8 cellular contexts compared by ENCODE assay signal in genomic region chr1:157878059-157878458, GRCh38. TPM values are rescaled to one million over a fixed set of nuclear protein-coding genes. Genes with fewer than 3 reads are reported as not detected.
DNase-seq lines count a peak whose midpoint lies in the region; ATAC-seq and TF ChIP-seq lines count a peak whose summit lies in the region.

No MANE protein-coding gene starts in this region.

- TF ChIP-seq POLR2A in adrenal gland (IDR thresholded peaks at IDR 0.05) (no peak), GM18505 (IDR thresholded peaks at IDR 0.05; ENCODE audit: borderline replicate concordance, extremely low read depth, insufficient read depth, insufficient read length) (no peak)

- no peaks in the 10 kb centered on the region for H3K36me3 ChIP-seq in DOHH2 (ENCODE audit: control insufficient read depth, low read length)
- no peaks in the 10 kb centered on the region for H3K36me3 ChIP-seq in adrenal gland (replicated peaks in 1 of 2)

- H3K9me3 Mint-ChIP-seq in activated T-cell treated with anti-CD3 and anti-CD28 coated beads, Interleukin-2, amount 50 U/mL, for 4 hours = no peaks in the 10 kb centered on the region

- H3K9me2 ChIP-seq in DOHH2 (replicated peaks; ENCODE audit: control insufficient read depth, low read length) = no peaks in the 10 kb centered on the region

- no peaks in the 10 kb centered on the region for H3K9me3 ChIP-seq in DOHH2 (ENCODE audit: control insufficient read depth, insufficient read depth, low read length)
- H3K9me3 ChIP-seq in adrenal gland (replicated peaks in 1 of 3) = no peaks in the 10 kb centered on the region

- no peaks in the 10 kb centered on the region for H3K79me2 ChIP-seq in DOHH2 (ENCODE audit: control insufficient read depth, low read length)

- H3K4me1 ChIP-seq in DOHH2 (ENCODE audit: control insufficient read depth, low read length) (peaks cover 33% of the 10 kb centered on the region), adrenal gland (replicated peaks in 1 of 2) (no peaks in the 10 kb centered on the region)

- DNase-seq in LoVo (ENCODE audit: low spot score) = peak; percentile 54
- DNase-seq in adrenal gland = peak in 1 of 7 donors; percentile 13
- no peak for DNase-seq in left lobe of liver (ENCODE audit: low spot score)
- no peak for DNase-seq in occipital lobe (lab: John Stamatoyannopoulos, UW)
- no peak for DNase-seq in activated T-cell treated with anti-CD3 and anti-CD28 coated beads, Interleukin-2, amount 50 U/mL, for 4 hours

- H3K4me1 Mint-ChIP-seq in activated T-cell treated with anti-CD3 and anti-CD28 coated beads, Interleukin-2, amount 50 U/mL, for 4 hours (ENCODE audit: low read depth) = no peaks in the 10 kb centered on the region

- no peak overlapping the region for H3K4me3 ChIP-seq in DOHH2 (ENCODE audit: low read length)
- no peak overlapping the region for H3K4me3 ChIP-seq in adrenal gland

- H3K4me3 Mint-ChIP-seq in activated T-cell treated with anti-CD3 and anti-CD28 coated beads, Interleukin-2, amount 50 U/mL, for 4 hours = no peak overlapping the region

- H3K27me3 Mint-ChIP-seq in activated T-cell treated with anti-CD3 and anti-CD28 coated beads, Interleukin-2, amount 50 U/mL, for 4 hours (ENCODE audit: low read depth) = peaks cover 7% of the 10 kb centered on the region

- peak; percentile 86 for ATAC-seq in left lobe of liver
- ATAC-seq in activated T-cell treated with anti-CD3 and anti-CD28 coated beads, Interleukin-2, amount 50 U/mL, for 4 hours = no peak
- ATAC-seq in GM19452 (IDR thresholded peaks at IDR 0.05; ENCODE audit: unreplicated experiment) = no peak
- ATAC-seq in GM18505 (IDR thresholded peaks at IDR 0.05; ENCODE audit: unreplicated experiment) = no peak

- intact Hi-C loops in adrenal gland (cut with DNase I) = no loop called here

- H3K36me3 Mint-ChIP-seq in activated T-cell treated with anti-CD3 and anti-CD28 coated beads, Interleukin-2, amount 50 U/mL, for 4 hours (ENCODE audit: insufficient read depth) = no peaks in the 10 kb centered on the region

- no peak overlapping the region for H3K27ac ChIP-seq in DOHH2 (ENCODE audit: low read depth, low read length)
- H3K27ac ChIP-seq in adrenal gland = no peak overlapping the region

- TF ChIP-seq CTCF in DOHH2 (IDR thresholded peaks at IDR 0.05; ENCODE audit: low read depth, low read length, poor library complexity, severe bottlenecking) (peak; percentile 75), adrenal gland (IDR thresholded peaks at IDR 0.05) (peak in 5 of 6 experiments; percentile 19 to 38 (median 34))

- 22 to 43% (median 28%) methylated on average over 4 of the region's 4 CpGs for WGBS in adrenal gland, 4 donors

- no peaks in the 10 kb centered on the region for H3K27me3 ChIP-seq in DOHH2 (ENCODE audit: control insufficient read depth, low read length)
- peaks cover 4% of the 10 kb centered on the region for H3K27me3 ChIP-seq in adrenal gland

- H3F3A ChIP-seq in DOHH2 (ENCODE audit: control insufficient read depth, insufficient read depth) = no peaks in the 10 kb centered on the region

- no peaks in the 10 kb centered on the region for H4K20me1 ChIP-seq in DOHH2 (ENCODE audit: control insufficient read depth, insufficient read depth, low read depth, low read length)

- H3K4me2 ChIP-seq in DOHH2 (ENCODE audit: low read length) = no peak overlapping the region

RNA-seq across cellular contexts. Expression of gene CD5L, which starts 36.5 kb away (rescaled TPM):
- total RNA-seq in adrenal gland (under 1 TPM in 1 of 8 donors, not detected in 7; 0.32 TPM), left lobe of liver (11.9 TPM), occipital lobe (1.2 TPM)
- under 1 TPM in 1 of 3 donors, not detected in 2; 0.16 TPM for polyA plus RNA-seq in adrenal gland
- not detected for total RNA-seq in activated T-cell treated with anti-CD3 and anti-CD28 coated beads, Interleukin-2, amount 50 U/mL, for 4 hours

RNA-seq across cellular contexts. Expression of gene FCRL1, which starts 58.1 kb away (rescaled TPM):
- total RNA-seq in adrenal gland (under 1 TPM in 1 of 8 donors, not detected in 7; 0.40 TPM), left lobe of liver (not detected), occipital lobe (0.16 TPM)
- under 1 TPM in 1 of 3 donors, not detected in 2; 0.03 TPM for polyA plus RNA-seq in adrenal gland
- total RNA-seq in activated T-cell treated with anti-CD3 and anti-CD28 coated beads, Interleukin-2, amount 50 U/mL, for 4 hours = under 1 TPM in 1 of 3 donors, not detected in 2; 0.11 TPM
